26 cellular contexts compared by ENCODE assay signal in genomic region chr18:10826400-10826799, GRCh38.
"Had no signal": no experiment of that assay in that cellular context is flagged by ENCODE, and none has a peak within 500 bp of the region (broad histone marks: within the 10 kb centered on the region; RNA-seq: fewer than 3 reads in every experiment).

No MANE protein-coding gene starts in this region.

- H3K27ac ChIP-seq: neutrophil, pancreas, prostate gland, skin epidermis, spleen, stomach, thoracic aorta, thyroid gland, tibial nerve, upper lobe of left lung, vagina had no signal

- H3K9me3 ChIP-seq: neutrophil, pancreas, prostate gland, thyroid gland, upper lobe of left lung, vagina had no signal

- DNase-seq: naive thymus-derived CD8-positive, alpha-beta T cell; nephron progenitor cell; nucleus accumbens; pancreas; right cardiac atrium; spleen; stimulated activated CD4-positive, alpha-beta T cell treated with anti-CD3 and anti-CD28 coated beads, Interleukin-12 subunit alpha, Interleukin-12 subunit beta, amount 100 ng/mL, for 4 hours; stimulated activated CD4-positive, alpha-beta T cell treated with anti-CD3 and anti-CD28 coated beads, Interleukin-1b, Interleukin-23, amount 100 ng/mL, for 48 hours; stimulated activated CD4-positive, alpha-beta T cell treated with anti-CD3 and anti-CD28 coated beads, Interleukin-4, amount 100 ng/mL, for 24 hours; stimulated activated naive B cell treated with anti-CD40 and anti-IgM and Interleukin-4, amounts not matched to agents 10 μg/mL and 1 μg/mL and 100 μg/mL, for 72 hours; stimulated activated naive CD4-positive, alpha-beta T cell treated with Interleukin-2 at 50 U/mL for 16 hours; stomach; thyroid gland; trophoblast cell; upper lobe of left lung had no signal

- H3K4me3 ChIP-seq: pancreas, prostate gland, skin epidermis, smooth muscle cell, spleen, stomach, thoracic aorta, thyroid gland, tibial nerve, upper lobe of left lung, vagina had no signal

- H3K4me2 ChIP-seq: smooth muscle cell had no signal

- H3K27me3 ChIP-seq: pancreas, stomach, thyroid gland, tibial nerve, upper lobe of left lung, vagina had no signal

- FAIRE-seq: pancreas, urothelium cell line had no signal

- H3K4me1 ChIP-seq: pancreas, prostate gland, spleen, stomach, thyroid gland, tibial nerve, upper lobe of left lung, vagina had no signal

- ATAC-seq: naive thymus-derived CD8-positive, alpha-beta T cell; natural killer cell treated with Interleukin-12 subunit alpha and Interleukin-12 subunit beta and Interleukin-15 and Interleukin-18, amount 100 ng/mL, for 72 hours; pancreas; right cardiac atrium; sciatic nerve; stimulated activated effector memory CD8-positive, alpha-beta T cell treated with anti-CD3 and anti-CD28 coated beads, Interleukin-12 subunit alpha, Interleukin-12 subunit beta, amount 100 ng/mL, for 72 hours; stimulated activated naive B cell treated with anti-CD40 and anti-IgM and Interleukin-4, amounts not matched to agents 10 μg/mL and 1 μg/mL and 100 μg/mL, for 72 hours had no signal

- H3K36me3 ChIP-seq: neutrophil, pancreas, prostate gland, spleen, stomach, thoracic aorta, thyroid gland, tibial nerve, upper lobe of left lung, vagina had no signal
